In the genomic region with DNA sequence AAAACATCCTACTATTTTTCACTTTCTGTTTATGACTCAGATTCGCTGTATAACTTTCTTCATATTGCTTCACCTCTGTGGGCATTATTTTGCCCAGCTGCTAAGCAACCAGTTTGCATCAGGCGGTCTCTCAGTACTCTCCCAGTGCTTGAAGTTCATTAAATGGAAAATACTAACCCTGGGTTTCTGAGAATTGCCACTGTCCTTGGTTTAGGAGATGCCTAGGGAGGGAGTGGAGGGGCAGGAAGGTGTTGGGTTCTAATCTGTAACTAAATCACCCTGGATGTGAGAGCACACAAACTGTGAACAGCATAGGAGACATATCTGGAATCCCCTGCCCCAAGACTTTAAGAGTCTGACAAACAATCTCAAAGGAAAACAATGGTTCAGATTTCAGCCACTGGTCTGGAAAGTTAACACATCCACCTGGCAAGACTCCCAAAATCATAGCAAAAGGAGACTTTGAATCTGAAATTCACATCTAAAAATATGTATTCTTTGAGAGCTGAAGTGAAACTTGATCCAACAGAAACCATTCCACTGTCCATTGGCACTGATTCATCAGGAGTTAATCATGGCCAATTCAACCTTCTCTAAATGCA, we compare ENCODE assay signal across 9 cellular contexts.
DNase-seq lines count a peak whose midpoint lies in the region; ATAC-seq and TF ChIP-seq lines count a peak whose summit lies in the region.
"Had no signal": no experiment of that assay in that cellular context is flagged by ENCODE, and none has a peak within 500 bp of the region (broad histone marks: within the 10 kb centered on the region; RNA-seq: fewer than 3 reads in every experiment).

No MANE protein-coding gene starts in this region.

- peak; percentile 14 for DNase-seq in AG08395 (ENCODE audit: low spot score)
- peak; percentile 48 for DNase-seq in MG63
- DNase-seq in brain microvascular endothelial cell = peak; percentile 94
- no peak for DNase-seq in lung (ENCODE audit: low spot score)
- DNase-seq in substantia nigra (lab: John Stamatoyannopoulos, UW) = no peak
- DNase-seq in NAMALWA (ENCODE audit: low spot score) = no peak
- DNase-seq in midbrain (lab: John Stamatoyannopoulos, UW) = no peak
- DNase-seq: activated CD8-positive, alpha-beta memory T cell treated with anti-CD3 and anti-CD28 coated beads, Interleukin-2, amount 50 U/mL, for 48 hours had no signal

- in situ Hi-C loops in brain microvascular endothelial cell (cut with HindIII; ENCODE audit: low pct_ligation_motif_present, low sequenced_read_pairs) = no loop called here

- no peaks in the 10 kb centered on the region for H3K36me3 ChIP-seq in MG63
- no peaks in the 10 kb centered on the region for H3K36me3 ChIP-seq in brain microvascular endothelial cell (replicated peaks)
- no peaks in the 10 kb centered on the region for H3K36me3 ChIP-seq in lung (ENCODE audit: control insufficient read depth in 2 of 2, insufficient read depth in 2 of 2, low read length in 2 of 2)

- no peaks in the 10 kb centered on the region for H3K27me3 ChIP-seq in MG63
- no peaks in the 10 kb centered on the region for H3K27me3 ChIP-seq in brain microvascular endothelial cell (replicated peaks)
- no peaks in the 10 kb centered on the region for H3K27me3 ChIP-seq in lung (ENCODE audit: control insufficient read depth, insufficient read depth)

- no peaks in the 10 kb centered on the region for H3K9me3 ChIP-seq in MG63
- H3K9me3 ChIP-seq in lung (ENCODE audit: control insufficient read depth in 2 of 2, insufficient read depth in 1 of 2, low read length in 1 of 2) = no peaks in the 10 kb centered on the region

- ATAC-seq in lung (ENCODE audit: insufficient read depth, low FRiP score) (peak; percentile 62), HG03457 (IDR thresholded peaks at IDR 0.05; ENCODE audit: unreplicated experiment) (no peak)

- H3K4me1 ChIP-seq in lung (ENCODE audit: control insufficient read depth in 2 of 2, insufficient read depth in 2 of 2, low read length in 2 of 2) = peaks cover 5 to 18% of the 10 kb centered on the region in 2 donors

- no peak overlapping the region for H3K4me3 ChIP-seq in MG63
- no peak overlapping the region for H3K4me3 ChIP-seq in brain microvascular endothelial cell (ENCODE audit: low read depth, low read length)
- no peak overlapping the region for H3K4me3 ChIP-seq in lung

- WGBS in lung, 2 donors = 48 to 60% methylated on average over 2 of the region's 2 CpGs

- H3K27ac ChIP-seq in brain microvascular endothelial cell = peak overlapping the region; percentile 94
- H3K27ac ChIP-seq in lung (ENCODE audit: low read depth in 1 of 2, low read length in 1 of 2) = peak overlapping the region in 1 of 2 donors; percentile 64
- no peak overlapping the region for H3K27ac ChIP-seq in substantia nigra (ENCODE audit: low read depth, low read length, poor library complexity, severe bottlenecking)

- TF ChIP-seq CTCF in brain microvascular endothelial cell (IDR thresholded peaks at IDR 0.05; ENCODE audit: low read depth, low read length, missing control alignments) = no peak
- no peak for TF ChIP-seq CTCF in lung (IDR thresholded peaks at IDR 0.05; ENCODE audit: control extremely low read depth, extremely low read depth)

Comparison
In these comparisons a context has a peak if more than half of its experiments do, and no peak if none do; other contexts are left out.
1. DNase-seq: peak in AG08395 (single experiment), MG63 (single experiment) and brain microvascular endothelial cell (single experiment); none in lung (single experiment), substantia nigra (0 of 49), NAMALWA (single experiment) and midbrain (single experiment).